ENCODE assay signal across 1 cellular context in the genomic region with DNA sequence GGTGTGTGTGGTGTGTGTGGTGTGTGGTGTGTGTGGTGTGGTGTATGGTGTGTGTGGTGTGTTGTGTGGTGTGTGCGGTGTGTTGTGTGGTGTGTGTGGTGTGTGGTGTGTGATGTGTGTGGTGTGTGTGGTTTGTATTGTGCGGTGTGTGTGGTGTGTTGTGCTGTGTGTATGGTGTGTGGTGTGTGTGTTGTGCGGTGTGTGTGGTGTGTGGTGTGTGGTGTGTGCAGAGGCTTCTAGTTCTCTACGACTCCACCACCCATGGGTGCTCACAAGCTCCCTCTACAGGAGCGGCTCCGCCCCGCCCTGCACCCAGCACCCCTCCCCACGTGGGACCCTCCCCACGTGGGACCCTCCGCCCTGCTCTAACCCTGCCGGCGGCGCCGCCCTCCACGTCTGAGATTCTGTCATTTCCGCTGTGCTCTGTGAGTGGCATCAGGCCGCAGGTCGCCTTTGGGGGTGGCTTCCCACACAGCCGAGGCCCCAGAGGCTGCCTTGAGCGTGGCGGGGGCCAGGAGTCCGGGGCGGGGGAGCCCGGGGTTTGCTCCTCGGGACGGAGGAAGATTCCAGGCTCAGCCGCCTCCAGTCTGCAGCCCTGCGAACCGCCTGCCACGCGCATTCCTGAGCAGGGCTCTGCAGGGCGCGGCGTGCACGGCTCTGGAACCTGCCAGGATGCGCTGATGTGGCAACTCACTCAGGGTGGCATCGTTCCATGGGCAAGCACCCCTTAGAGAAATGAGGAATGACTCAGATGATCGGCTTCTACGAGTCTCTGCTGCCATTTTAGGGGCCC.
TF ChIP-seq lines count a peak whose summit lies in the region.

No MANE protein-coding gene starts in this region.

TF ChIP-seq in K562, 482 proteins besides CTCF, POLR2A, EP300 and RAD21 (continued from another document and continues in another):
- TF ChIP-seq, protein P1, sequence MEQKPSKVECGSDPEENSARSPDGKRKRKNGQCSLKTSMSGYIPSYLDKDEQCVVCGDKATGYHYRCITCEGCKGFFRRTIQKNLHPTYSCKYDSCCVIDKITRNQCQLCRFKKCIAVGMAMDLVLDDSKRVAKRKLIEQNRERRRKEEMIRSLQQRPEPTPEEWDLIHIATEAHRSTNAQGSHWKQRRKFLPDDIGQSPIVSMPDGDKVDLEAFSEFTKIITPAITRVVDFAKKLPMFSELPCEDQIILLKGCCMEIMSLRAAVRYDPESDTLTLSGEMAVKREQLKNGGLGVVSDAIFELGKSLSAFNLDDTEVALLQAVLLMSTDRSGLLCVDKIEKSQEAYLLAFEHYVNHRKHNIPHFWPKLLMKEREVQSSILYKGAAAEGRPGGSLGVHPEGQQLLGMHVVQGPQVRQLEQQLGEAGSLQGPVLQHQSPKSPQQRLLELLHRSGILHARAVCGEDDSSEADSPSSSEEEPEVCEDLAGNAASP (IDR thresholded peaks at IDR 0.05), result no peak
- TF ChIP-seq HNRNPLL (IDR thresholded peaks at IDR 0.05; ENCODE audit: low read depth, low read length, poor library complexity, severe bottlenecking) (no peak), NFIC (IDR thresholded peaks at IDR 0.05) (no peak; the same call in 1 of the 2 replicates), TSHZ1 (CRISPR knock-in tag; IDR thresholded peaks at IDR 0.05) (no peak), TBL1XR1 (IDR thresholded peaks at IDR 0.05; ENCODE audit: low read length in 2 of 2) (peak in 1 of 2 experiments; percentile 18; a peak in 1 of 4 replicates), ZNF212 (CRISPR knock-in tag; IDR thresholded peaks at IDR 0.05) (no peak), ZC3H11A (IDR thresholded peaks at IDR 0.05; ENCODE audit: low read depth, low read length) (no peak), FOSL1 (tag; conservative IDR thresholded peaks at IDR 0.05) (no peak), CSDE1 (IDR thresholded peaks at IDR 0.05) (no peak), HLTF (IDR thresholded peaks at IDR 0.05) (no peak), ETS2 (tag; IDR thresholded peaks at IDR 0.05; ENCODE audit: borderline replicate concordance, poor library complexity, severe bottlenecking) (no peak), PHF8 (IDR thresholded peaks at IDR 0.05; ENCODE audit: borderline replicate concordance, low read length) (no peak), SRSF3 (IDR thresholded peaks at IDR 0.05; ENCODE audit: insufficient read depth, low read length) (no peak), HOXB6 (CRISPR knock-in tag; IDR thresholded peaks at IDR 0.05; ENCODE audit: borderline replicate concordance) (no peak), NR3C1 (CRISPR knock-in tag; IDR thresholded peaks at IDR 0.05) (0 out of 2 replicates have a peak, but pooled peaks have one; percentile 25), JUND (IDR thresholded peaks at IDR 0.05; ENCODE audit: borderline replicate concordance, low read depth, low read length) (0 out of 2 replicates have a peak, but pooled peaks have one; percentile 7), JUND (tag; IDR thresholded peaks at IDR 0.05; ENCODE audit: borderline replicate concordance, low read depth, low read length) (0 out of 3 replicates have a peak, but pooled peaks have one; percentile 12), BRD4 (IDR thresholded peaks at IDR 0.05) (no peak), SNIP1 (IDR thresholded peaks at IDR 0.05; ENCODE audit: low read depth) (no peak), MTA3 (IDR thresholded peaks at IDR 0.05; ENCODE audit: borderline replicate concordance) (0 out of 2 replicates have a peak, but pooled peaks have one; percentile 27), TOE1 (IDR thresholded peaks at IDR 0.05; ENCODE audit: borderline replicate concordance) (peak; percentile 17; the same call in 1 of the 2 replicates), TOE1 (CRISPR knock-in tag; IDR thresholded peaks at IDR 0.05; ENCODE audit: borderline replicate concordance, low read depth) (no peak), ZHX1 (conservative IDR thresholded peaks at IDR 0.05; ENCODE audit: low read length) (no peak), ATF1 (CRISPR knock-in tag; IDR thresholded peaks at IDR 0.05) (no peak), ATF1 (tag; IDR thresholded peaks at IDR 0.05) (no peak), MTF1 (CRISPR knock-in tag; IDR thresholded peaks at IDR 0.05; ENCODE audit: borderline replicate concordance) (no peak), SMARCE1 (IDR thresholded peaks at IDR 0.05) (no peak), KDM2B (CRISPR knock-in tag; IDR thresholded peaks at IDR 0.05) (no peak), RBFOX2 (IDR thresholded peaks at IDR 0.05; ENCODE audit: low read depth, low read length) (0 out of 2 replicates have a peak, but pooled peaks have one; percentile 21), XRCC3 (IDR thresholded peaks at IDR 0.05) (no peak), JUN (IDR thresholded peaks at IDR 0.05; ENCODE audit: borderline replicate concordance, low read depth, low read length) (peak; percentile 24; the same call in 1 of the 2 replicates), JUN (CRISPR knock-in tag; IDR thresholded peaks at IDR 0.05; ENCODE audit: borderline replicate concordance) (no peak), PHF21A (IDR thresholded peaks at IDR 0.05; ENCODE audit: borderline replicate concordance, low read depth) (no peak), PCBP2 (IDR thresholded peaks at IDR 0.05; ENCODE audit: low read depth, low read length, poor library complexity, severe bottlenecking) (no peak), NUFIP1 (IDR thresholded peaks at IDR 0.05; ENCODE audit: partially characterized antibody) (no peak), DMBX1 (CRISPR knock-in tag; IDR thresholded peaks at IDR 0.05; ENCODE audit: borderline replicate concordance) (no peak), ZNF263 (CRISPR knock-in tag; IDR thresholded peaks at IDR 0.05; ENCODE audit: borderline replicate concordance) (no peak), PPARD (CRISPR knock-in tag; IDR thresholded peaks at IDR 0.05) (no peak)
- TF ChIP-seq, protein P2, sequence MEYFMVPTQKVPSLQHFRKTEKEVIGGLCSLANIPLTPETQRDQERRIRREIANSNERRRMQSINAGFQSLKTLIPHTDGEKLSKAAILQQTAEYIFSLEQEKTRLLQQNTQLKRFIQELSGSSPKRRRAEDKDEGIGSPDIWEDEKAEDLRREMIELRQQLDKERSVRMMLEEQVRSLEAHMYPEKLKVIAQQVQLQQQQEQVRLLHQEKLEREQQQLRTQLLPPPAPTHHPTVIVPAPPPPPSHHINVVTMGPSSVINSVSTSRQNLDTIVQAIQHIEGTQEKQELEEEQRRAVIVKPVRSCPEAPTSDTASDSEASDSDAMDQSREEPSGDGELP (CRISPR knock-in tag; IDR thresholded peaks at IDR 0.05; ENCODE audit: borderline replicate concordance), result 0 out of 2 replicates have a peak, but pooled peaks have one; percentile 27
- TF ChIP-seq, protein P3, sequence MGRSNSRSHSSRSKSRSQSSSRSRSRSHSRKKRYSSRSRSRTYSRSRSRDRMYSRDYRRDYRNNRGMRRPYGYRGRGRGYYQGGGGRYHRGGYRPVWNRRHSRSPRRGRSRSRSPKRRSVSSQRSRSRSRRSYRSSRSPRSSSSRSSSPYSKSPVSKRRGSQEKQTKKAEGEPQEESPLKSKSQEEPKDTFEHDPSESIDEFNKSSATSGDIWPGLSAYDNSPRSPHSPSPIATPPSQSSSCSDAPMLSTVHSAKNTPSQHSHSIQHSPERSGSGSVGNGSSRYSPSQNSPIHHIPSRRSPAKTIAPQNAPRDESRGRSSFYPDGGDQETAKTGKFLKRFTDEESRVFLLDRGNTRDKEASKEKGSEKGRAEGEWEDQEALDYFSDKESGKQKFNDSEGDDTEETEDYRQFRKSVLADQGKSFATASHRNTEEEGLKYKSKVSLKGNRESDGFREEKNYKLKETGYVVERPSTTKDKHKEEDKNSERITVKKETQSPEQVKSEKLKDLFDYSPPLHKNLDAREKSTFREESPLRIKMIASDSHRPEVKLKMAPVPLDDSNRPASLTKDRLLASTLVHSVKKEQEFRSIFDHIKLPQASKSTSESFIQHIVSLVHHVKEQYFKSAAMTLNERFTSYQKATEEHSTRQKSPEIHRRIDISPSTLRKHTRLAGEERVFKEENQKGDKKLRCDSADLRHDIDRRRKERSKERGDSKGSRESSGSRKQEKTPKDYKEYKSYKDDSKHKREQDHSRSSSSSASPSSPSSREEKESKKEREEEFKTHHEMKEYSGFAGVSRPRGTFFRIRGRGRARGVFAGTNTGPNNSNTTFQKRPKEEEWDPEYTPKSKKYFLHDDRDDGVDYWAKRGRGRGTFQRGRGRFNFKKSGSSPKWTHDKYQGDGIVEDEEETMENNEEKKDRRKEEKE (IDR thresholded peaks at IDR 0.05; ENCODE audit: borderline replicate concordance in 1 of 2, control insufficient read depth in 1 of 2, low read depth in 2 of 2, low read length in 1 of 2), result 0 out of 4 replicates have a peak, but pooled peaks of 1 of the 2 experiments have one; percentile 72
- TF ChIP-seq, protein P4, sequence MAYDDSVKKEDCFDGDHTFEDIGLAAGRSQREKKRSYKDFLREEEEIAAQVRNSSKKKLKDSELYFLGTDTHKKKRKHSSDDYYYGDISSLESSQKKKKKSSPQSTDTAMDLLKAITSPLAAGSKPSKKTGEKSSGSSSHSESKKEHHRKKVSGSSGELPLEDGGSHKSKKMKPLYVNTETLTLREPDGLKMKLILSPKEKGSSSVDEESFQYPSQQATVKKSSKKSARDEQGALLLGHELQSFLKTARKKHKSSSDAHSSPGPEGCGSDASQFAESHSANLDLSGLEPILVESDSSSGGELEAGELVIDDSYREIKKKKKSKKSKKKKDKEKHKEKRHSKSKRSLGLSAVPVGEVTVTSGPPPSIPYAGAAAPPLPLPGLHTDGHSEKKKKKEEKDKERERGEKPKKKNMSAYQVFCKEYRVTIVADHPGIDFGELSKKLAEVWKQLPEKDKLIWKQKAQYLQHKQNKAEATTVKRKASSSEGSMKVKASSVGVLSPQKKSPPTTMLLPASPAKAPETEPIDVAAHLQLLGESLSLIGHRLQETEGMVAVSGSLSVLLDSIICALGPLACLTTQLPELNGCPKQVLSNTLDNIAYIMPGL (CRISPR knock-in tag; IDR thresholded peaks at IDR 0.05), result no peak
- TF ChIP-seq, protein P5, sequence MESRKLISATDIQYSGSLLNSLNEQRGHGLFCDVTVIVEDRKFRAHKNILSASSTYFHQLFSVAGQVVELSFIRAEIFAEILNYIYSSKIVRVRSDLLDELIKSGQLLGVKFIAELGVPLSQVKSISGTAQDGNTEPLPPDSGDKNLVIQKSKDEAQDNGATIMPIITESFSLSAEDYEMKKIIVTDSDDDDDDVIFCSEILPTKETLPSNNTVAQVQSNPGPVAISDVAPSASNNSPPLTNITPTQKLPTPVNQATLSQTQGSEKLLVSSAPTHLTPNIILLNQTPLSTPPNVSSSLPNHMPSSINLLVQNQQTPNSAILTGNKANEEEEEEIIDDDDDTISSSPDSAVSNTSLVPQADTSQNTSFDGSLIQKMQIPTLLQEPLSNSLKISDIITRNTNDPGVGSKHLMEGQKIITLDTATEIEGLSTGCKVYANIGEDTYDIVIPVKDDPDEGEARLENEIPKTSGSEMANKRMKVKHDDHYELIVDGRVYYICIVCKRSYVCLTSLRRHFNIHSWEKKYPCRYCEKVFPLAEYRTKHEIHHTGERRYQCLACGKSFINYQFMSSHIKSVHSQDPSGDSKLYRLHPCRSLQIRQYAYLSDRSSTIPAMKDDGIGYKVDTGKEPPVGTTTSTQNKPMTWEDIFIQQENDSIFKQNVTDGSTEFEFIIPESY (CRISPR knock-in tag; IDR thresholded peaks at IDR 0.05), result peak; percentile 80
- TF ChIP-seq, protein P6, sequence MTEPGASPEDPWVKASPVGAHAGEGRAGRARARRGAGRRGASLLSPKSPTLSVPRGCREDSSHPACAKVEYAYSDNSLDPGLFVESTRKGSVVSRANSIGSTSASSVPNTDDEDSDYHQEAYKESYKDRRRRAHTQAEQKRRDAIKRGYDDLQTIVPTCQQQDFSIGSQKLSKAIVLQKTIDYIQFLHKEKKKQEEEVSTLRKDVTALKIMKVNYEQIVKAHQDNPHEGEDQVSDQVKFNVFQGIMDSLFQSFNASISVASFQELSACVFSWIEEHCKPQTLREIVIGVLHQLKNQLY (CRISPR knock-in tag; conservative IDR thresholded peaks at IDR 0.05), result no peak
